ENCODE assay signal across 8 cellular contexts in genomic region chr7:90345548-90346319, GRCh38. TPM values are rescaled to one million over a fixed set of nuclear protein-coding genes. Genes with fewer than 3 reads are reported as not detected.
DNase-seq lines count a peak whose midpoint lies in the region; ATAC-seq and TF ChIP-seq lines count a peak whose summit lies in the region.

No MANE protein-coding gene starts in this region.

- H3K27ac ChIP-seq in HL-60 (replicated peaks): peak overlapping the region; percentile 94
- peak overlapping the region; percentile 91 for H3K27ac ChIP-seq in neural cell (ENCODE audit: low read length)

- H3K9ac ChIP-seq in neural cell (ENCODE audit: low read length): peak overlapping the region; percentile 90

- TF ChIP-seq CTCF in HL-60 (IDR thresholded peaks at IDR 0.05; ENCODE audit: insufficient read depth, low read length) (no peak), WI38 (IDR thresholded peaks at IDR 0.05; ENCODE audit: low read depth, low read length) (no peak), fibroblast of villous mesenchyme (IDR thresholded peaks at IDR 0.05; ENCODE audit: insufficient read depth, low read depth, low read length) (no peak), neural cell (IDR thresholded peaks at IDR 0.05; ENCODE audit: poor library complexity, severe bottlenecking) (no peak)

- H3K27me3 ChIP-seq in HL-60 (ENCODE audit: insufficient read depth, poor library complexity, severe bottlenecking) (no peaks in the 10 kb centered on the region), neural cell (ENCODE audit: insufficient read depth, low read depth, low read length) (no peaks in the 10 kb centered on the region)

- H2AFZ ChIP-seq in neural cell (ENCODE audit: low read depth, low read length): peak overlapping the region; percentile 93

- H3K4me3 ChIP-seq in HL-60 (replicated peaks; ENCODE audit: insufficient read depth, low read length): peak overlapping the region; percentile 55
- peak overlapping the region; percentile 89 for H3K4me3 ChIP-seq in WI38 (ENCODE audit: low read depth, low read length)
- peak overlapping the region; percentile 99 for H3K4me3 ChIP-seq in fibroblast of villous mesenchyme (ENCODE audit: low read depth, low read length)
- peak overlapping the region; percentile 81 for H3K4me3 ChIP-seq in neural cell (ENCODE audit: low read length)

- no peak for TF ChIP-seq EP300 in neural cell (conservative IDR thresholded peaks at IDR 0.05; ENCODE audit: poor library complexity, severe bottlenecking)

- H3K9me3 ChIP-seq in neural cell (ENCODE audit: low read length): no peaks in the 10 kb centered on the region

- peak; percentile 44 for DNase-seq in EL
- DNase-seq in HL-60 (ENCODE audit: low read depth in 1 of 2, low spot score in 1 of 2): peak in 1 of 2 experiments; percentile 67
- peak; percentile 56 for DNase-seq in fibroblast of villous mesenchyme (ENCODE audit: low read depth)
- DNase-seq in stimulated activated CD4-positive, alpha-beta T cell treated with anti-CD3 and anti-CD28 coated beads, Interleukin-2, amount 100 ng/mL, for 48 hours: no peak
- no peak for DNase-seq in stimulated activated CD4-positive, alpha-beta T cell treated with anti-CD3 and anti-CD28 coated beads, Interleukin-15, amount 100 ng/mL, for 24 hours

- no peaks in the 10 kb centered on the region for H4K20me1 ChIP-seq in neural cell (ENCODE audit: insufficient read depth)

- H3K9me2 ChIP-seq in neural cell (ENCODE audit: insufficient read depth, low read length): no peaks in the 10 kb centered on the region

- no peak for TF ChIP-seq RAD21 in neural cell (conservative IDR thresholded peaks at IDR 0.05)

- ATAC-seq in GM21381 (IDR thresholded peaks at IDR 0.05; ENCODE audit: unreplicated experiment): peak; percentile 7

- H3K36me3 ChIP-seq in neural cell (ENCODE audit: insufficient read depth, low read length): no peaks in the 10 kb centered on the region

- peak overlapping the region; percentile 82 for H3K4me2 ChIP-seq in neural cell (ENCODE audit: low read length)

- H3F3A ChIP-seq in neural cell (ENCODE audit: insufficient read depth, low read length, poor library complexity, severe bottlenecking): no peaks in the 10 kb centered on the region

- H3K79me2 ChIP-seq in neural cell (replicated peaks; ENCODE audit: insufficient read depth, low read length): peaks cover 17% of the 10 kb centered on the region

TF ChIP-seq in neural cell, 6 proteins besides CTCF, POLR2A, EP300 and RAD21:
- TF ChIP-seq MXI1 (conservative IDR thresholded peaks at IDR 0.05; ENCODE audit: poor library complexity, severe bottlenecking) (no peak), POLR2AphosphoS5 (IDR thresholded peaks at IDR 0.05) (no peak), TAF1 (IDR thresholded peaks at IDR 0.05; ENCODE audit: low read depth) (no peak), REST (IDR thresholded peaks at IDR 0.05; ENCODE audit: borderline replicate concordance) (no peak), EZH2 (IDR thresholded peaks at IDR 0.05; ENCODE audit: borderline replicate concordance, insufficient read depth, low read length, poor library complexity, severe bottlenecking) (no peak), SMC3 (conservative IDR thresholded peaks at IDR 0.05; ENCODE audit: poor library complexity) (no peak)

RNA-seq across cellular contexts. Expression of gene GTPBP10, which starts 0.8 kb away (rescaled TPM):
- 16.0 and 16.1 TPM in 2 replicates for total RNA-seq in fibroblast of villous mesenchyme
- polyA plus RNA-seq in neural cell: 22.8 and 23.5 TPM in 2 replicates
- polyA minus RNA-seq in neural cell: 24.8 and 41.1 TPM in 2 replicates

RNA-seq across cellular contexts. Expression of gene FAM237B, which starts 24.6 kb away (rescaled TPM):
- total RNA-seq in fibroblast of villous mesenchyme: not detected in 2 replicates
- polyA plus RNA-seq in neural cell: not detected in 2 replicates
- polyA minus RNA-seq in neural cell: not detected in 2 replicates

RNA-seq across cellular contexts. Expression of gene CLDN12, which starts 57.5 kb away (rescaled TPM):
- total RNA-seq in fibroblast of villous mesenchyme: 28.3 and 49.2 TPM in 2 replicates
- 74.2 and 81.0 TPM in 2 replicates for polyA plus RNA-seq in neural cell
- 83.0 and 88.3 TPM in 2 replicates for polyA minus RNA-seq in neural cell

Comparison
In these comparisons a context has a peak if more than half of its experiments do, and no peak if none do; other contexts are left out.
1. DNase-seq: peak in EL (single experiment) and fibroblast of villous mesenchyme (single experiment); none in stimulated activated CD4-positive, alpha-beta T cell treated with anti-CD3 and anti-CD28 coated beads, Interleukin-2, amount 100 ng/mL, for 48 hours (0 of 2) and stimulated activated CD4-positive, alpha-beta T cell treated with anti-CD3 and anti-CD28 coated beads, Interleukin-15, amount 100 ng/mL, for 24 hours (single experiment).
2. Peak in every context shown above with its lines, with median percentiles within 50 percentile points of each other: H3K4me3 ChIP-seq.